Comparison of ENCODE assay signal across 8 cellular contexts in the genomic region with DNA sequence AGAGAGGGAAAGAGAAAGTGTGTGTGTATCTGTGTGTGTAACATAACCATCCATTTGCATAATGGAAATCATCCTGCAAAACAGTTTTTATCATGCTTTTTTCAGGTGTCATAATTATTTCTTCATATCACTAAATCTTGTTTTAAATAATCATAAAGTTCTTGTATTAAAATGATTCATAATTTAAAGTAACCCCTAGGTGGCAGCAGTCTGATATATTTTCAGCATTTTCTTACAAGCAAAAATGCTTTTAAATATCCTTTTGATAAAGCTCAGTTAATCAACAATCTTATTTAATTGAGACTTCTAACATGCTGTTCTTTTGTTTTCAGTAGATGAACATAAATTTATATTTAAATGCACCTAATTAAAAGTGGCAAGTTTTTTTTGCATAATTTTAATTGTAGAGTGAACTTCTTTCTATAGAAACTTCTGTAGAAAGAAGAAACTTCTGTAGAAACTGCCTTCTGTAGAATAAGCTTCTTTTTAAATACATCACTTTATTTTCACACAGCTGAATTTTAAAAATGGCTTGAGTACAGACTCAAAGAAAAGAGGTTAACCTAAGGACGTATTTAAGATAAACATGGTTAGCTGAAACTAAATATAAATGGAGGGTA.
A peak's percentile ranks its signal among the peaks of the same experiment; 100 is the strongest.
DNase-seq lines count a peak whose midpoint lies in the region; ATAC-seq, FAIRE-seq and TF ChIP-seq lines count a peak whose summit lies in the region.

No MANE protein-coding gene starts in this region.

- H3K4me1 ChIP-seq in GM12878 (ENCODE audit: control insufficient read depth, insufficient read depth, low read length) (no peaks in the 10 kb centered on the region), mesenchymal stem cell (ENCODE audit: control insufficient read depth, insufficient read depth, low read depth, low read length) (no peaks in the 10 kb centered on the region)

- H3K9ac ChIP-seq in GM12878 (ENCODE audit: control insufficient read depth, insufficient read depth, low read length) (no peak overlapping the region), mesenchymal stem cell (ENCODE audit: low read length) (no peak overlapping the region)

- no peak for TF ChIP-seq POLR2A in GM12878 (IDR thresholded peaks at IDR 0.05; ENCODE audit: low read depth, low read length)
- TF ChIP-seq POLR2A in GM18505 (IDR thresholded peaks at IDR 0.05; ENCODE audit: borderline replicate concordance, extremely low read depth, insufficient read depth, insufficient read length): no peak

- RAD21 ChIA-PET in GM12878 (lab: Charles Lee; ENCODE audit: unreplicated experiment): interaction anchor here (0.6 to 3.8 kb wide), 14 partner anchors 8 to 671 kb away, joined by 3 to 35 read pairs (median 4); no protein-coding TSS in a partner anchor

- H3K36me3 ChIP-seq in GM12878 (ENCODE audit: control insufficient read depth in 2 of 2, insufficient read depth in 2 of 2, low read length in 1 of 2): peaks cover 6 to 29% of the 10 kb centered on the region in 2 experiments
- peaks cover 12 to 87% of the 10 kb centered on the region in 2 experiments for H3K36me3 ChIP-seq in mesenchymal stem cell (ENCODE audit: control insufficient read depth in 1 of 2, insufficient read depth in 2 of 2, low read depth in 1 of 2, low read length in 2 of 2)

- H3K9me3 Mint-ChIP-seq in activated naive CD4-positive, alpha-beta T cell treated with anti-CD3 and anti-CD28 coated beads for 36 hours: no peaks in the 10 kb centered on the region
- no peaks in the 10 kb centered on the region for H3K9me3 Mint-ChIP-seq in activated T-helper 17 cell treated with anti-CD3 and anti-CD28 coated beads, Interleukin-2, amount 50 U/mL, for 72 hours
- no peaks in the 10 kb centered on the region for H3K9me3 Mint-ChIP-seq in effector memory CD8-positive, alpha-beta T cell

- H3K27me3 ChIP-seq in GM12878 (replicated peaks in 1 of 2; ENCODE audit: control insufficient read depth in 2 of 2, insufficient read depth in 2 of 2, low read length in 1 of 2): no peaks in the 10 kb centered on the region
- H3K27me3 ChIP-seq in mesenchymal stem cell (ENCODE audit: control insufficient read depth in 1 of 2, insufficient read depth in 1 of 2, low read length in 2 of 2): no peaks in the 10 kb centered on the region

- no peak overlapping the region for H2BK15ac ChIP-seq in mesenchymal stem cell (ENCODE audit: low read depth, poor library complexity, severe bottlenecking)

- H3K23ac ChIP-seq in mesenchymal stem cell (ENCODE audit: low read length in 2 of 2): no peak overlapping the region

- H3K4me3 ChIP-seq in GM12878 (no peak overlapping the region), mesenchymal stem cell (ENCODE audit: insufficient read depth in 1 of 2, low read depth in 1 of 2, low read length in 2 of 2) (no peak overlapping the region)

- H3K36me3 Mint-ChIP-seq in activated naive CD4-positive, alpha-beta T cell treated with anti-CD3 and anti-CD28 coated beads for 36 hours (ENCODE audit: low read depth): peaks cover 25% of the 10 kb centered on the region
- H3K36me3 Mint-ChIP-seq in activated T-helper 17 cell treated with anti-CD3 and anti-CD28 coated beads, Interleukin-2, amount 50 U/mL, for 72 hours (ENCODE audit: low read depth): peaks cover 97% of the 10 kb centered on the region
- peaks cover 57% of the 10 kb centered on the region for H3K36me3 Mint-ChIP-seq in effector memory CD8-positive, alpha-beta T cell (ENCODE audit: insufficient read depth)

- H3K27ac Mint-ChIP-seq in activated naive CD4-positive, alpha-beta T cell treated with anti-CD3 and anti-CD28 coated beads for 36 hours: no peak overlapping the region
- H3K27ac Mint-ChIP-seq in activated T-helper 17 cell treated with anti-CD3 and anti-CD28 coated beads, Interleukin-2, amount 50 U/mL, for 72 hours: no peak overlapping the region
- no peak overlapping the region for H3K27ac Mint-ChIP-seq in effector memory CD8-positive, alpha-beta T cell

- H3K27me3 Mint-ChIP-seq in activated naive CD4-positive, alpha-beta T cell treated with anti-CD3 and anti-CD28 coated beads for 36 hours (ENCODE audit: low read depth): no peaks in the 10 kb centered on the region
- H3K27me3 Mint-ChIP-seq in activated T-helper 17 cell treated with anti-CD3 and anti-CD28 coated beads, Interleukin-2, amount 50 U/mL, for 72 hours: no peaks in the 10 kb centered on the region
- no peaks in the 10 kb centered on the region for H3K27me3 Mint-ChIP-seq in effector memory CD8-positive, alpha-beta T cell

- H2BK5ac ChIP-seq in mesenchymal stem cell (ENCODE audit: low read depth, low read length, poor library complexity, severe bottlenecking): no peak overlapping the region

- H4K91ac ChIP-seq in mesenchymal stem cell (ENCODE audit: low read length): no peak overlapping the region

- H3K4me2 ChIP-seq in GM12878 (ENCODE audit: control insufficient read depth, insufficient read depth): no peak overlapping the region
- H3K4me2 ChIP-seq in mesenchymal stem cell (ENCODE audit: low read length, poor library complexity, severe bottlenecking): no peak overlapping the region

- H4K8ac ChIP-seq in mesenchymal stem cell (ENCODE audit: low read length): no peak overlapping the region

- 100% methylated on average over 1 of the region's 1 CpG for WGBS in GM12878 (ENCODE audit: insufficient coverage, insufficient replicate concordance, low lambda C conversion rate, missing lambda C conversion rate)
- WGBS in mesenchymal stem cell: no CpG with 5 or more reads among the region's 1 CpG

- no peak overlapping the region for H3K4me3 Mint-ChIP-seq in activated naive CD4-positive, alpha-beta T cell treated with anti-CD3 and anti-CD28 coated beads for 36 hours
- H3K4me3 Mint-ChIP-seq in activated T-helper 17 cell treated with anti-CD3 and anti-CD28 coated beads, Interleukin-2, amount 50 U/mL, for 72 hours: no peak overlapping the region
- no peak overlapping the region for H3K4me3 Mint-ChIP-seq in effector memory CD8-positive, alpha-beta T cell

- peaks cover 9% of the 10 kb centered on the region for H3K79me1 ChIP-seq in mesenchymal stem cell (replicated peaks; ENCODE audit: low read length, poor library complexity, severe bottlenecking)

- SMC1A ChIA-PET in GM12878 (lab: Charles Lee; ENCODE audit: uncharacterized antibody, unreplicated experiment): interaction anchor here (0.8 to 5.5 kb wide), 22 partner anchors 10 to 651 kb away, joined by 3 to 40 read pairs (median 4); partner anchors contain the start of gene HES1

- ATAC-seq in GM12878 (no peak), GM18505 (IDR thresholded peaks at IDR 0.05; ENCODE audit: unreplicated experiment) (no peak)
- ATAC-seq in activated T-helper 17 cell treated with anti-CD3 and anti-CD28 coated beads, Interleukin-2, amount 50 U/mL, for 72 hours (replicated peaks): no peak
- ATAC-seq in effector memory CD8-positive, alpha-beta T cell (replicated peaks): no peak

- no peaks in the 10 kb centered on the region for H4K20me1 ChIP-seq in GM12878 (ENCODE audit: control insufficient read depth, insufficient read depth)

- no peak overlapping the region for H3K18ac ChIP-seq in mesenchymal stem cell (ENCODE audit: low read depth in 1 of 2, low read length in 2 of 2)

- TF ChIP-seq CTCF in GM12878 (IDR thresholded peaks at IDR 0.05 in 2 of 3, conservative IDR thresholded peaks at IDR 0.05 in 1 of 3; ENCODE audit: control insufficient read depth in 2 of 3, extremely low read depth in 1 of 3, insufficient read depth in 1 of 3, low read depth in 3 of 3, low read length in 3 of 3): peak in 2 of 3 experiments; percentile 10 to 19; a peak in 2 of 6 replicates

- CTCF ChIA-PET in GM12878 (lab: Yijun Ruan, JAX): interaction anchor here (0.7 to 6.1 kb wide), 39 partner anchors 8 to 740 kb away, joined by 3 to 56 read pairs (median 4); partner anchors contain the start of gene HES1
- CTCF ChIA-PET in activated naive CD4-positive, alpha-beta T cell treated with anti-CD3 and anti-CD28 coated beads for 36 hours (lab: Charles Lee): interaction anchor here (0.6 to 2.9 kb wide), 18 partner anchors 9 to 1294 kb away, joined by 3 to 19 read pairs (median 3); no protein-coding TSS in a partner anchor

- H3K27ac ChIP-seq in GM12878 (ENCODE audit: control insufficient read depth, insufficient read depth): no peak overlapping the region
- H3K27ac ChIP-seq in mesenchymal stem cell (ENCODE audit: low read length, poor library complexity, severe bottlenecking): no peak overlapping the region

- no peak overlapping the region for H3K14ac ChIP-seq in mesenchymal stem cell (ENCODE audit: low read length in 2 of 2)

- intact Hi-C loops in GM12878 (cut with micrococcal nuclease; ENCODE audit: unreplicated experiment): loop anchor here (2.0 to 5.0 kb wide), 2 partner anchors 472 to 649 kb away; partner anchors contain the start of gene HES1
- intact Hi-C loops in activated naive CD4-positive, alpha-beta T cell treated with anti-CD3 and anti-CD28 coated beads for 36 hours (cut with micrococcal nuclease): loop anchor here (1.0 to 5.0 kb wide), 3 partner anchors 122 to 650 kb away; partner anchors contain the start of gene HES1

- no peak overlapping the region for H3K4ac ChIP-seq in mesenchymal stem cell (ENCODE audit: low read depth in 1 of 2, low read length in 2 of 2)

- H2AK5ac ChIP-seq in mesenchymal stem cell (ENCODE audit: low read length, severe bottlenecking): no peak overlapping the region

- no peak overlapping the region for H2BK12ac ChIP-seq in mesenchymal stem cell (ENCODE audit: low read length in 2 of 2)

- no peaks in the 10 kb centered on the region for H3K9me3 ChIP-seq in GM12878 (replicated peaks; ENCODE audit: control insufficient read depth, insufficient read depth, low read length)
- H3K9me3 ChIP-seq in mesenchymal stem cell (ENCODE audit: control insufficient read depth, low read length): no peaks in the 10 kb centered on the region

- H2AFZ ChIP-seq in GM12878 (ENCODE audit: control insufficient read depth, low read depth, low read length): no peak overlapping the region
- no peak overlapping the region for H2AFZ ChIP-seq in mesenchymal stem cell (ENCODE audit: low read depth, low read length)

- H3K4me1 Mint-ChIP-seq in activated naive CD4-positive, alpha-beta T cell treated with anti-CD3 and anti-CD28 coated beads for 36 hours (ENCODE audit: low read depth): no peaks in the 10 kb centered on the region
- no peaks in the 10 kb centered on the region for H3K4me1 Mint-ChIP-seq in activated T-helper 17 cell treated with anti-CD3 and anti-CD28 coated beads, Interleukin-2, amount 50 U/mL, for 72 hours
- no peaks in the 10 kb centered on the region for H3K4me1 Mint-ChIP-seq in effector memory CD8-positive, alpha-beta T cell (ENCODE audit: low read depth in 2 of 2)

- in situ Hi-C loops in GM12878 (cut with MboI): no loop called here

- BruUV-seq in GM12878 (replicated peaks; lab: Mats Ljungman, UMichigan): no TSS peak

- peak; percentile 12 for DNase-seq in GDM1 (lab: John Stamatoyannopoulos, UW)
- DNase-seq in NCI-H146 treated with DMSO at 0.1 percent for 48 hours (lab: John Stamatoyannopoulos, UW; ENCODE audit: unreplicated experiment): peak; percentile 62
- no peak for DNase-seq in GM12878 (ENCODE audit: low read depth, low spot score)
- peak; percentile 49 for DNase-seq in mesenchymal stem cell
- DNase-seq in activated naive CD4-positive, alpha-beta T cell treated with anti-CD3 and anti-CD28 coated beads for 36 hours: no peak
- no peak for DNase-seq in effector memory CD8-positive, alpha-beta T cell

- POLR2A ChIA-PET in GM12878 (lab: Charles Lee): no interaction called here

- no peak for TF ChIP-seq EP300 in GM12878 (IDR thresholded peaks at IDR 0.05; ENCODE audit: borderline replicate concordance in 1 of 2, control insufficient read depth in 1 of 2, low read depth in 2 of 2, low read length in 2 of 2)

- 0 out of 2 replicates have a peak, but pooled peaks have one; percentile 35 for TF ChIP-seq RAD21 in GM12878 (IDR thresholded peaks at IDR 0.05; ENCODE audit: insufficient read depth, low read depth, low read length)

- H3K79me2 ChIP-seq in GM12878 (ENCODE audit: control insufficient read depth, insufficient read depth, low read length): no peaks in the 10 kb centered on the region

- H2BK120ac ChIP-seq in mesenchymal stem cell (ENCODE audit: low read depth, low read length): no peak overlapping the region

- peak; percentile 47 for FAIRE-seq in GM12878 (lab: Jason Lieb, UNC)

Comparison
In these comparisons a context has a peak if more than half of its experiments do, and no peak if none do; other contexts are left out.
1. DNase-seq: peak in GDM1 (single experiment), NCI-H146 treated with DMSO at 0.1 percent for 48 hours (single experiment) and mesenchymal stem cell (single experiment); none in GM12878 (single experiment), activated naive CD4-positive, alpha-beta T cell treated with anti-CD3 and anti-CD28 coated beads for 36 hours (single experiment) and effector memory CD8-positive, alpha-beta T cell (0 of 3).